In genomic region chr3:178258121-178258520, GRCh38 we compare ENCODE assay signal across 10 cellular contexts.
"Had no signal": no experiment of that assay in that cellular context is flagged by ENCODE, and none has a peak within 500 bp of the region (broad histone marks: within the 10 kb centered on the region; RNA-seq: fewer than 3 reads in every experiment).

No MANE protein-coding gene starts in this region.

- H3K27ac ChIP-seq: GM23248 had no signal

- H2AFZ ChIP-seq: GM23248, GM23338 had no signal

- H3K9me3 ChIP-seq: HAP-1 had no signal

- H3K4me1 ChIP-seq: HAP-1 had no signal

- FAIRE-seq: H54 had no signal

- ATAC-seq: GM23338, HCT116 had no signal

- H3K4me3 ChIP-seq: GM23248, GM23338, HAP-1 had no signal

- H3K36me3 ChIP-seq: HAP-1 had no signal

- H3K4me2 ChIP-seq: GM23338 had no signal

- H3K9ac ChIP-seq: GM23248 had no signal

- DNase-seq: GM23248, GOT3, H7, H9, HCEC 1CT, HFFc6 had no signal
